In genomic region chr4:3387154-3387942, GRCh38 we compare ENCODE assay signal across 8 cellular contexts. TPM values are rescaled to one million over a fixed set of nuclear protein-coding genes. Genes with fewer than 3 reads are reported as not detected.
DNase-seq lines count a peak whose midpoint lies in the region; ATAC-seq, FAIRE-seq and TF ChIP-seq lines count a peak whose summit lies in the region.

No MANE protein-coding gene starts in this region.

- H3K4me1 Mint-ChIP-seq in activated T-helper 2 cell treated with anti-CD3 and anti-CD28 coated beads, Interferon-gamma antibody, Interleukin-2, Interleukin-4, amounts not matched to agents 10 μg/mL and 5 μg/mL and 100 μg/mL, durations not matched to agents 14 hours and 24 hours and 36 hours (ENCODE audit: low read depth), result peaks cover 11% of the 10 kb centered on the region

- H2BK5ac ChIP-seq in mesenchymal stem cell (ENCODE audit: low read depth, low read length, poor library complexity, severe bottlenecking), result no peak overlapping the region

- TF ChIP-seq POLR2A in GM12891 (IDR thresholded peaks at IDR 0.05; ENCODE audit: low read depth, low read length), result no peak

- no peak overlapping the region for H2BK15ac ChIP-seq in mesenchymal stem cell (ENCODE audit: low read depth, poor library complexity, severe bottlenecking)

- peaks cover 48% of the 10 kb centered on the region for H3K4me1 ChIP-seq in mesenchymal stem cell (ENCODE audit: control insufficient read depth, insufficient read depth, low read depth, low read length)

- peak overlapping the region in 1 of 2 experiments; percentile 46 for H3K4ac ChIP-seq in mesenchymal stem cell (ENCODE audit: low read depth in 1 of 2, low read length in 2 of 2)

- H3K4me2 ChIP-seq in mesenchymal stem cell (ENCODE audit: low read length, poor library complexity, severe bottlenecking), result peak overlapping the region; percentile 74

- no peak overlapping the region for H3K27ac Mint-ChIP-seq in activated T-helper 2 cell treated with anti-CD3 and anti-CD28 coated beads, Interferon-gamma antibody, Interleukin-2, Interleukin-4, amounts not matched to agents 10 μg/mL and 5 μg/mL and 100 μg/mL, durations not matched to agents 14 hours and 24 hours and 36 hours

- H3K27me3 ChIP-seq in mesenchymal stem cell (ENCODE audit: control insufficient read depth in 1 of 2, insufficient read depth in 1 of 2, low read length in 2 of 2), result no peaks in the 10 kb centered on the region

- peak overlapping the region; percentile 88 for H3K9ac ChIP-seq in mesenchymal stem cell (ENCODE audit: low read length)

- H4K8ac ChIP-seq in mesenchymal stem cell (ENCODE audit: low read length), result peak overlapping the region; percentile 62

- H3K4me3 Mint-ChIP-seq in activated T-helper 2 cell treated with anti-CD3 and anti-CD28 coated beads, Interferon-gamma antibody, Interleukin-2, Interleukin-4, amounts not matched to agents 10 μg/mL and 5 μg/mL and 100 μg/mL, durations not matched to agents 14 hours and 24 hours and 36 hours (ENCODE audit: low read depth), result no peak overlapping the region

- H3K14ac ChIP-seq in mesenchymal stem cell (ENCODE audit: low read length in 2 of 2), result no peak overlapping the region

- no peaks in the 10 kb centered on the region for H3K9me3 ChIP-seq in mesenchymal stem cell (ENCODE audit: control insufficient read depth, low read length)

- peak overlapping the region; percentile 11 to 62 for H3K18ac ChIP-seq in mesenchymal stem cell (ENCODE audit: low read depth in 1 of 2, low read length in 2 of 2)

- H3K36me3 Mint-ChIP-seq in activated T-helper 2 cell treated with anti-CD3 and anti-CD28 coated beads, Interferon-gamma antibody, Interleukin-2, Interleukin-4, amounts not matched to agents 10 μg/mL and 5 μg/mL and 100 μg/mL, durations not matched to agents 14 hours and 24 hours and 36 hours (ENCODE audit: low read depth), result no peaks in the 10 kb centered on the region

- H2AFZ ChIP-seq in mesenchymal stem cell (ENCODE audit: low read depth, low read length), result no peak overlapping the region

- no peak overlapping the region for H3K23ac ChIP-seq in mesenchymal stem cell (ENCODE audit: low read length in 2 of 2)

- no peaks in the 10 kb centered on the region for H3K36me3 ChIP-seq in mesenchymal stem cell (ENCODE audit: control insufficient read depth in 1 of 2, insufficient read depth in 2 of 2, low read depth in 1 of 2, low read length in 2 of 2)

- peaks cover 5% of the 10 kb centered on the region for H3K27me3 Mint-ChIP-seq in activated T-helper 2 cell treated with anti-CD3 and anti-CD28 coated beads, Interferon-gamma antibody, Interleukin-2, Interleukin-4, amounts not matched to agents 10 μg/mL and 5 μg/mL and 100 μg/mL, durations not matched to agents 14 hours and 24 hours and 36 hours (ENCODE audit: low read depth)

- peak overlapping the region; percentile 57 for H4K91ac ChIP-seq in mesenchymal stem cell (ENCODE audit: low read length)

- H3K79me1 ChIP-seq in mesenchymal stem cell (replicated peaks; ENCODE audit: low read length, poor library complexity, severe bottlenecking), result peaks cover 21% of the 10 kb centered on the region

- H3K27ac ChIP-seq in mesenchymal stem cell (ENCODE audit: low read length, poor library complexity, severe bottlenecking), result peak overlapping the region; percentile 99

- ATAC-seq in HG02678 (IDR thresholded peaks at IDR 0.05; ENCODE audit: unreplicated experiment), result peak; percentile 58

- H3K4me3 ChIP-seq in mesenchymal stem cell (ENCODE audit: insufficient read depth in 1 of 2, low read depth in 1 of 2, low read length in 2 of 2), result peak overlapping the region in 1 of 2 experiments; percentile 65

- WGBS in mesenchymal stem cell, result 79% methylated on average over 10 of the region's 15 CpGs

- DNase-seq in GM12891 (ENCODE audit: insufficient read length, low spot score) (no peak), SIG-M5 treated with dmso at 0.1 percent for 504 hours (lab: John Stamatoyannopoulos, UW; ENCODE audit: unreplicated experiment) (peak; percentile 74), mesenchymal stem cell (no peak), dermis blood vessel endothelial cell (no peak), NK-92 (lab: John Stamatoyannopoulos, UW; ENCODE audit: unreplicated experiment) (no peak), iPS-NIHi7 (ENCODE audit: extremely low spot score) (no peak)
- no peak for DNase-seq in activated T-helper 2 cell treated with anti-CD3 and anti-CD28 coated beads, Interferon-gamma antibody, Interleukin-2, Interleukin-4, amounts not matched to agents 10 μg/mL and 5 μg/mL and 100 μg/mL, durations not matched to agents 14 hours and 24 hours and 36 hours (ENCODE audit: low spot score)

- peak; percentile 85 for FAIRE-seq in GM12891 (lab: Jason Lieb, UNC)

- H3K9me3 Mint-ChIP-seq in activated T-helper 2 cell treated with anti-CD3 and anti-CD28 coated beads, Interferon-gamma antibody, Interleukin-2, Interleukin-4, amounts not matched to agents 10 μg/mL and 5 μg/mL and 100 μg/mL, durations not matched to agents 14 hours and 24 hours and 36 hours, result no peaks in the 10 kb centered on the region

- H2BK12ac ChIP-seq in mesenchymal stem cell (ENCODE audit: low read length in 2 of 2), result no peak overlapping the region

- peak overlapping the region; percentile 55 for H2AK5ac ChIP-seq in mesenchymal stem cell (ENCODE audit: low read length, severe bottlenecking)

- intact Hi-C loops in activated T-helper 2 cell treated with anti-CD3 and anti-CD28 coated beads, Interferon-gamma antibody, Interleukin-2, Interleukin-4, amounts not matched to agents 10 μg/mL and 5 μg/mL and 100 μg/mL, durations not matched to agents 14 hours and 24 hours and 36 hours (cut with micrococcal nuclease), result no loop called here

- H2BK120ac ChIP-seq in mesenchymal stem cell (ENCODE audit: low read depth, low read length), result no peak overlapping the region

TF ChIP-seq in GM12891, 5 proteins besides CTCF, POLR2A, EP300 and RAD21:
- TF ChIP-seq POLR2AphosphoS5 (IDR thresholded peaks at IDR 0.05; ENCODE audit: low read depth, low read length) (no peak), PAX5 (IDR thresholded peaks at IDR 0.05; ENCODE audit: insufficient read depth, low read length, severe bottlenecking) (no peak), POU2F2 (IDR thresholded peaks at IDR 0.05; ENCODE audit: low read depth, low read length) (no peak), TAF1 (IDR thresholded peaks at IDR 0.05; ENCODE audit: low read depth, low read length) (no peak), SPI1 (IDR thresholded peaks at IDR 0.05; ENCODE audit: low read depth, low read length) (peak; percentile 99)

RNA-seq across cellular contexts. Expression of gene HGFAC, which starts 54.4 kb away (rescaled TPM):
- polyA plus RNA-seq in GM12891 (2012; ENCODE audit: low read depth, missing spikeins), result not detected
- polyA plus RNA-seq in mesenchymal stem cell (2013, experiment 1 of 2), result 0.10 TPM
- 0.01 TPM for polyA plus RNA-seq in mesenchymal stem cell (2013, experiment 2 of 2)
- total RNA-seq in dermis blood vessel endothelial cell, result 0.28 and 0.51 TPM in 2 replicates
- total RNA-seq in activated T-helper 2 cell treated with anti-CD3 and anti-CD28 coated beads, Interferon-gamma antibody, Interleukin-2, Interleukin-4, amounts not matched to agents 10 μg/mL and 5 μg/mL and 100 μg/mL, durations not matched to agents 14 hours and 24 hours and 36 hours, result not detected in 2 replicates
